ENCODE assay signal across 9 cellular contexts in the genomic region with DNA sequence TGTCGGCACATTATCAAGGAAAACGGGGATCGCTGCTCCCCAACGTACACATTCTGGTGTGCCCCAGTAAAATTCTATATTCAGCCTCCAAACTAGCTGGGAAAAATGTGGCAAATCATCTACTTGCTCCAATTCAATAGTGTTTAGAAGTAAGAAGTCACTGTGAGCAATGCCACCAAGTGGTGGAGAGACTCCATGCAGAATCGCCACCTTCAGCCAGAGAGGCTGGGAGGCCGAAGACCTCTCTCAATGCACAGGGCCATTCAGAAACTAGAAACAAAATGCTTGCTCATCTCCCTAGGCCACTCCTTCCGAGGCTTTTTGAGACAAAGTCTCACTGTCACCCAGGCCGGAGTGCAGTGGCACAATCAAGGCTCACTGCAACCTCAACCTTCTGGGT. TPM values are rescaled to one million over a fixed set of nuclear protein-coding genes. Genes with fewer than 3 reads are reported as not detected.
"Had no signal": no experiment of that assay in that cellular context is flagged by ENCODE, and none has a peak within 500 bp of the region (broad histone marks: within the 10 kb centered on the region; RNA-seq: fewer than 3 reads in every experiment).

No MANE protein-coding gene starts in this region.

RNA-seq across cellular contexts. Expression of a gene that starts 48.5 kb away (rescaled TPM):
- total RNA-seq: frontal cortex; liver; natural killer cell treated with Interleukin-12 subunit alpha and Interleukin-12 subunit beta and Interleukin-15 and Interleukin-18, amount 100 ng/mL, for 72 hours; neural crest cell; osteoblast; progenitor cell of endocrine pancreas; sciatic nerve; suprapubic skin; ureter had no signal
- polyA plus RNA-seq: liver had no signal
